ENCODE assay signal across 18 cellular contexts in genomic region chr2:239360008-239360407, GRCh38. TPM values are rescaled to one million over a fixed set of nuclear protein-coding genes. Genes with fewer than 3 reads are reported as not detected.
A peak's percentile ranks its signal among the peaks of the same experiment; 100 is the strongest.
DNase-seq lines count a peak whose midpoint lies in the region; ATAC-seq, FAIRE-seq and TF ChIP-seq lines count a peak whose summit lies in the region.
"Had no signal": no experiment of that assay in that cellular context is flagged by ENCODE, and none has a peak within 500 bp of the region (broad histone marks: within the 10 kb centered on the region; RNA-seq: fewer than 3 reads in every experiment).

No MANE protein-coding gene starts in this region.

- intact Hi-C loops in K562 (cut with micrococcal nuclease) (no loop called here), sigmoid colon (cut with DNase I) (no loop called here), pancreas (cut with DNase I) (no loop called here)

- H3K9me3 ChIP-seq in T-helper 17 cell (ENCODE audit: control insufficient read depth, low read length, poor library complexity, severe bottlenecking) (no peaks in the 10 kb centered on the region), K562 (replicated peaks; ENCODE audit: control insufficient read depth, insufficient read depth, low read depth, low read length) (peaks cover 1% of the 10 kb centered on the region; the same call in 1 of the 2 replicates), sigmoid colon (no peaks in the 10 kb centered on the region), pancreas (no peaks in the 10 kb centered on the region)

- TF ChIP-seq POLR2A in K562 (conservative IDR thresholded peaks at IDR 0.05), result no peak
- TF ChIP-seq POLR2A in sigmoid colon (IDR thresholded peaks at IDR 0.05), result no peak

- H3K4me1 Mint-ChIP-seq in T-helper 17 cell (peaks cover 16% of the 10 kb centered on the region), immature natural killer cell (peaks cover 26 to 36% of the 10 kb centered on the region in 2 donors)

- no TSS peak for BruUV-seq in K562 (replicated peaks; lab: Mats Ljungman, UMichigan)

- POLR2A ChIA-PET in K562 (lab: Yijun Ruan, JAX), result no interaction called here

- DNase-seq in T-helper 17 cell (no peak), K562 (ENCODE audit: extremely low read depth in 1 of 4, low spot score in 3 of 4) (no peak), mesenteric fat pad (ENCODE audit: low spot score) (peak; percentile 82), sigmoid colon (peak; percentile 46), NCI-H2227 treated with DMSO at 0.1 percent for 48 hours (lab: John Stamatoyannopoulos, UW) (no peak), 8988T (no peak), pancreas (no peak), immature natural killer cell (no peak)
- DNase-seq: CD8-positive, alpha-beta T cell; COR-L47; DMS153; DMS79 treated with DMSO at 0.1 percent for 48 hours; GDM1; HCEC 1CT; HFFc6 had no signal

- peaks cover 4% of the 10 kb centered on the region for H3K36me3 Mint-ChIP-seq in T-helper 17 cell (ENCODE audit: low read depth)
- H3K36me3 Mint-ChIP-seq in immature natural killer cell, result peaks cover 6 to 15% (median 13%) of the 10 kb centered on the region in 3 donors

- H3K9me1 ChIP-seq in K562 (ENCODE audit: control insufficient read depth, insufficient read depth, low read length), result no peaks in the 10 kb centered on the region

- H4K20me1 ChIP-seq in K562 (replicated peaks; ENCODE audit: control insufficient read depth, insufficient read depth, low read length), result peaks cover 7% of the 10 kb centered on the region; the same call in 1 of the 2 replicates

- TF ChIP-seq RAD21 in K562 (CRISPR knock-in tag; conservative IDR thresholded peaks at IDR 0.05 in 1 of 2, IDR thresholded peaks at IDR 0.05 in 1 of 2), result no peak

- ATAC-seq in T-helper 17 cell (no peak), K562 (no peak), pancreas (no peak)
- ATAC-seq: CD8-positive, alpha-beta T cell had no signal

- WGBS in K562 (ENCODE audit: insufficient coverage, low coverage, missing lambda C conversion rate), result 80% methylated on average over 9 of the region's 11 CpGs
- 97% methylated on average over 11 of the region's 11 CpGs for WGBS in sigmoid colon, 2 donors
- 90 to 93% methylated on average over 11 of the region's 11 CpGs for WGBS in pancreas, 2 donors

- no peak overlapping the region for H3K27ac ChIP-seq in K562 (ENCODE audit: extremely low read depth, low read depth, low read length)
- peak overlapping the region in 3 of 4 donors; percentile 96 to 97 (median 96) for H3K27ac ChIP-seq in sigmoid colon
- H3K27ac ChIP-seq in pancreas, result no peak overlapping the region

- 0 out of 2 replicates have a peak overlapping the region, but pooled peaks have one; percentile 25 for H3K4me2 ChIP-seq in K562 (ENCODE audit: insufficient read depth, low read length)

- H3K27ac Mint-ChIP-seq in T-helper 17 cell (peak overlapping the region; percentile 82), immature natural killer cell (peak overlapping the region in 1 of 6 donors; percentile 25)
- H3K27ac Mint-ChIP-seq: CD8-positive, alpha-beta T cell; HFFc6 had no signal

- H3K27me3 Mint-ChIP-seq in T-helper 17 cell, result no peaks in the 10 kb centered on the region
- peaks cover 7 to 11% (median 9%) of the 10 kb centered on the region in 3 donors for H3K27me3 Mint-ChIP-seq in immature natural killer cell (ENCODE audit: low read depth in 3 of 3)

- no peaks in the 10 kb centered on the region for H3K36me3 ChIP-seq in K562 (ENCODE audit: control insufficient read depth, insufficient read depth, low read length)
- H3K36me3 ChIP-seq in sigmoid colon, result no peaks in the 10 kb centered on the region
- no peaks in the 10 kb centered on the region for H3K36me3 ChIP-seq in pancreas

- peaks cover 0 to 6% (median 4%) of the 10 kb centered on the region in 6 donors for H3K9me3 Mint-ChIP-seq in immature natural killer cell

- FAIRE-seq in K562 (lab: Jason Lieb, UNC) (no peak), pancreas (lab: Jason Lieb, UNC) (no peak)
- FAIRE-seq: D721Med, GM12892 had no signal

- in situ Hi-C loops in K562 (cut with MboI), result no loop called here

- H3K27me3 ChIP-seq in K562 (ENCODE audit: control insufficient read depth in 2 of 2, insufficient read depth in 2 of 2, low read length in 2 of 2) (no peaks in the 10 kb centered on the region), sigmoid colon (no peaks in the 10 kb centered on the region), pancreas (no peaks in the 10 kb centered on the region)

- peaks cover 21% of the 10 kb centered on the region for H3K79me2 ChIP-seq in K562 (ENCODE audit: control insufficient read depth, insufficient read depth, low read length)

- H3K4me3 Mint-ChIP-seq in T-helper 17 cell (peak overlapping the region; percentile 19), immature natural killer cell (no peak overlapping the region)
- H3K4me3 Mint-ChIP-seq: CD14-positive monocyte; CD8-positive, alpha-beta T cell; HFFc6 had no signal

- TF ChIP-seq CTCF in K562 (IDR thresholded peaks at IDR 0.05 in 2 of 3, conservative IDR thresholded peaks at IDR 0.05 in 1 of 3; ENCODE audit: insufficient read depth in 2 of 3, low read depth in 1 of 3, low read length in 3 of 3) (no peak), sigmoid colon (IDR thresholded peaks at IDR 0.05) (no peak), pancreas (IDR thresholded peaks at IDR 0.05) (no peak)

- H3K4me1 ChIP-seq in K562 (replicated peaks in 1 of 2; ENCODE audit: control insufficient read depth in 2 of 2, insufficient read depth in 2 of 2, low read length in 2 of 2), result peaks cover 11 to 12% of the 10 kb centered on the region in 2 experiments; a peak in 4 of 5 replicates
- H3K4me1 ChIP-seq in sigmoid colon, result peaks cover 0 to 97% (median 78%) of the 10 kb centered on the region in 4 donors
- H3K4me1 ChIP-seq in pancreas, result peaks cover 0 to 10% (median 8%) of the 10 kb centered on the region in 3 donors

- CTCF ChIA-PET in K562 (lab: Yijun Ruan, JAX; ENCODE audit: low intra/inter-chr PET ratio), result no interaction called here

- no peak overlapping the region for H2AFZ ChIP-seq in K562 (ENCODE audit: low read depth, low read length)

- no peak for TF ChIP-seq EP300 in K562 (IDR thresholded peaks at IDR 0.05; ENCODE audit: low read length)
- TF ChIP-seq EP300 in sigmoid colon (IDR thresholded peaks at IDR 0.05), result no peak

- H3K9ac ChIP-seq in K562 (ENCODE audit: insufficient read depth in 1 of 2, low read depth in 2 of 2, low read length in 2 of 2), result no peak overlapping the region

- H3K4me3 ChIP-seq in K562 (no peak overlapping the region), sigmoid colon (no peak overlapping the region), pancreas (no peak overlapping the region)

TF ChIP-seq in K562, 482 proteins besides CTCF, POLR2A, EP300 and RAD21 (continues in another document):
- TF ChIP-seq FOXO4 (CRISPR knock-in tag; IDR thresholded peaks at IDR 0.05) (no peak), TBL1XR1 (IDR thresholded peaks at IDR 0.05; ENCODE audit: low read length in 2 of 2) (no peak), KLF13 (tag; IDR thresholded peaks at IDR 0.05; ENCODE audit: borderline replicate concordance, low read depth) (no peak), JUN (IDR thresholded peaks at IDR 0.05; ENCODE audit: borderline replicate concordance, low read depth, low read length) (no peak), JUN (CRISPR knock-in tag; IDR thresholded peaks at IDR 0.05; ENCODE audit: borderline replicate concordance) (no peak), CEBPG (CRISPR knock-in tag; IDR thresholded peaks at IDR 0.05) (no peak), CEBPG (tag; conservative IDR thresholded peaks at IDR 0.05 in 1 of 2, IDR thresholded peaks at IDR 0.05 in 1 of 2) (no peak), ZNF121 (CRISPR knock-in tag; conservative IDR thresholded peaks at IDR 0.05) (no peak)

RNA-seq across cellular contexts. Expression of gene HDAC4, which starts 40.8 kb away (rescaled TPM):
- 10 to 100 TPM; 78.9 to 79.0 TPM for total RNA-seq in T-helper 17 cell
- 95.1 and 129 TPM in 2 replicates for total RNA-seq in K562 (2011; cell fraction: chromatin; rRNA removed; ENCODE audit: low replicate concordance)
- total RNA-seq in K562 (2011; cell fraction: nucleolus; rRNA removed), result 48.4 and 51.1 TPM in 2 replicates
- total RNA-seq in K562 (2011; cell fraction: nucleoplasm; rRNA removed), result 59.2 and 71.1 TPM in 2 replicates
- 4.9 and 5.3 TPM in 2 replicates for total RNA-seq in K562 (2014; rRNA removed)
- 2.8 and 3.6 TPM in 2 replicates for total RNA-seq in K562 (2014; rRNA removed; fragmentation: Illumina TruSeq; extraction: Trizol)
- 4.3 and 6.0 TPM in 2 replicates for total RNA-seq in K562 (2015; rRNA removed; fragmentation: Illumina TruSeq; extraction: Trizol)
- total RNA-seq in K562 (2021), result 17.1 and 20.2 TPM in 2 replicates
- polyA plus RNA-seq in K562 (2011; rRNA removed), result 2.8 and 4.8 TPM in 2 replicates
- 5.2 and 5.9 TPM in 2 replicates for polyA plus RNA-seq in K562 (2011; cell fraction: cytosol; rRNA removed)
- polyA plus RNA-seq in K562 (2011; cell fraction: nucleus; rRNA removed), result 27.3 and 36.9 TPM in 2 replicates
- polyA plus RNA-seq in K562 (2012), result 3.5 and 5.6 TPM in 2 replicates
- 7.6 and 8.1 TPM in 2 replicates for polyA plus RNA-seq in K562 (2014; fragmentation: Illumina TruSeq; extraction: Trizol)
- polyA plus RNA-seq in K562 (2014; fragmentation: Nextera tagmentation; extraction: Ambion mirVana), result under 1 TPM; 0.11 to 0.21 TPM
- 4.0 and 8.2 TPM in 2 replicates for polyA plus RNA-seq in K562 (2014; rRNA removed)
- polyA minus RNA-seq in K562 (2011; rRNA and poly(A)+ RNA removed), result 11.6 and 12.9 TPM in 2 replicates
- 12.5 and 13.4 TPM in 2 replicates for polyA minus RNA-seq in K562 (2011; cell fraction: cytosol; rRNA and poly(A)+ RNA removed)
- 32.2 and 34.9 TPM in 2 replicates for polyA minus RNA-seq in K562 (2011; cell fraction: nucleus; rRNA and poly(A)+ RNA removed)
- total RNA-seq in mesenteric fat pad, result 44.9 TPM
- 100 to 1,000 TPM in 3 of 4 donors, 10 to 100 TPM in 1; 77.0 to 196 (median 139) TPM for total RNA-seq in sigmoid colon
- 10 to 100 TPM in 1 of 3 donors, 1 to 10 TPM in 2; 1.8 to 16.4 (median 3.0) TPM for polyA plus RNA-seq in sigmoid colon
- 10 to 100 TPM; 14.7 to 31.8 (median 17.5) TPM for total RNA-seq in pancreas
- polyA plus RNA-seq in pancreas, result 10 to 100 TPM in 1 of 2 donors, 1 to 10 TPM in 1; 8.2 to 12.6 TPM
- 1 to 10 TPM; 1.9 to 8.1 (median 5.1) TPM for polyA plus RNA-seq in immature natural killer cell

Comparison
In these comparisons a context has a peak if more than half of its experiments do, and no peak if none do; other contexts are left out.
1. DNase-seq: peak in mesenteric fat pad (single experiment) and sigmoid colon (single experiment); none in T-helper 17 cell (0 of 3), K562 (0 of 4), NCI-H2227 treated with DMSO at 0.1 percent for 48 hours (single experiment), 8988T (single experiment), pancreas (0 of 6) and immature natural killer cell (0 of 3).
2. H3K27ac ChIP-seq: peak in sigmoid colon (3 of 4); none in K562 (single experiment) and pancreas (0 of 4).